2 cellular contexts compared by ENCODE assay signal in the genomic region with DNA sequence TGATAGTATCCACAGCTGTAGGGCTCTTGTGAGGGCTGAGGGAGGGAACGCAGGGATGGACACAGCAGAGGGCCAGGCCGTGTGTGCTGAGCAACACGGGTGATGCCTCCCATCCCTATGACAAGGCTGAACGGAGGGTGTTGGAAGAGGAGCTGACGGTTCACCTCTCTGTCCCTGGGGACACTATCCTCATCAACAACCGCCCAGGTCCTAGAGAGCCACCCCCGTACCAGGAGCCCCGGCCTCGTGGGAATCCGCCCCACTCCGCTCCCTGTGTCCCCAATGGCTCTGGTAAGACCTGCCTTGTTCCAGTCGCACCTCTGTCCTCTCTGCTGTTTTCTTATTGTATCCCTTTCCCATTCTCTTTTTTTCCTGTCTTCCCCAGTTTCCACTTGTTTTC.
TF ChIP-seq lines count a peak whose summit lies in the region.

No MANE protein-coding gene starts in this region.

TF ChIP-seq in SK-N-SH, 30 proteins besides CTCF, POLR2A, EP300 and RAD21:
- no peak for TF ChIP-seq MXI1 (IDR thresholded peaks at IDR 0.05; ENCODE audit: low read depth, low read length)
- TF ChIP-seq POLR2AphosphoS5 (IDR thresholded peaks at IDR 0.05; ENCODE audit: low read depth, low read length) = no peak
- no peak for TF ChIP-seq YY1 (IDR thresholded peaks at IDR 0.05; ENCODE audit: low read depth)
- TF ChIP-seq, protein P1, sequence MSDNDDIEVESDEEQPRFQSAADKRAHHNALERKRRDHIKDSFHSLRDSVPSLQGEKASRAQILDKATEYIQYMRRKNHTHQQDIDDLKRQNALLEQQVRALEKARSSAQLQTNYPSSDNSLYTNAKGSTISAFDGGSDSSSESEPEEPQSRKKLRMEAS (IDR thresholded peaks at IDR 0.05; ENCODE audit: low read depth) = no peak
- TF ChIP-seq USF2 (IDR thresholded peaks at IDR 0.05; ENCODE audit: borderline replicate concordance, low read depth, low read length) = no peak
- no peak for TF ChIP-seq NFIC (IDR thresholded peaks at IDR 0.05; ENCODE audit: borderline replicate concordance)
- TF ChIP-seq CHD2 (IDR thresholded peaks at IDR 0.05; ENCODE audit: low read length, partially characterized antibody) = no peak
- no peak for TF ChIP-seq SMC3 (IDR thresholded peaks at IDR 0.05; ENCODE audit: low read depth, low read length)

TF ChIP-seq in SK-N-SH treated with all-trans-retinoic acid at 6 μM for 48 hours, 23 proteins besides CTCF, POLR2A, EP300 and RAD21:
- TF ChIP-seq, protein P2, sequence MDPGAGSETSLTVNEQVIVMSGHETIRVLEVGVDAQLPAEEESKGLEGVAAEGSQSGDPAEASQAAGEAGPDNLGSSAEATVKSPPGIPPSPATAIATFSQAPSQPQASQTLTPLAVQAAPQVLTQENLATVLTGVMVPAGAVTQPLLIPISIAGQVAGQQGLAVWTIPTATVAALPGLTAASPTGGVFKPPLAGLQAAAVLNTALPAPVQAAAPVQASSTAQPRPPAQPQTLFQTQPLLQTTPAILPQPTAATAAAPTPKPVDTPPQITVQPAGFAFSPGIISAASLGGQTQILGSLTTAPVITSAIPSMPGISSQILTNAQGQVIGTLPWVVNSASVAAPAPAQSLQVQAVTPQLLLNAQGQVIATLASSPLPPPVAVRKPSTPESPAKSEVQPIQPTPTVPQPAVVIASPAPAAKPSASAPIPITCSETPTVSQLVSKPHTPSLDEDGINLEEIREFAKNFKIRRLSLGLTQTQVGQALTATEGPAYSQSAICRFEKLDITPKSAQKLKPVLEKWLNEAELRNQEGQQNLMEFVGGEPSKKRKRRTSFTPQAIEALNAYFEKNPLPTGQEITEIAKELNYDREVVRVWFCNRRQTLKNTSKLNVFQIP (CRISPR knock-in tag; IDR thresholded peaks at IDR 0.05; ENCODE audit: borderline replicate concordance, low read depth) = no peak
- TF ChIP-seq BACH2 (CRISPR knock-in tag; IDR thresholded peaks at IDR 0.05; ENCODE audit: borderline replicate concordance) = no peak
- no peak for TF ChIP-seq OSR1 (CRISPR knock-in tag; IDR thresholded peaks at IDR 0.05)
- no peak for TF ChIP-seq SNAI2 (CRISPR knock-in tag; IDR thresholded peaks at IDR 0.05)
- TF ChIP-seq ZFP3 (CRISPR knock-in tag; IDR thresholded peaks at IDR 0.05) = no peak
- TF ChIP-seq ZNF565 (CRISPR knock-in tag; conservative IDR thresholded peaks at IDR 0.05; ENCODE audit: low read depth) = no peak
- TF ChIP-seq TCF4 (CRISPR knock-in tag; IDR thresholded peaks at IDR 0.05; ENCODE audit: borderline replicate concordance) = no peak
- TF ChIP-seq CSDC2 (CRISPR knock-in tag; IDR thresholded peaks at IDR 0.05) = no peak
- no peak for TF ChIP-seq PATZ1 (CRISPR knock-in tag; IDR thresholded peaks at IDR 0.05; ENCODE audit: borderline replicate concordance)
- TF ChIP-seq, protein P3, sequence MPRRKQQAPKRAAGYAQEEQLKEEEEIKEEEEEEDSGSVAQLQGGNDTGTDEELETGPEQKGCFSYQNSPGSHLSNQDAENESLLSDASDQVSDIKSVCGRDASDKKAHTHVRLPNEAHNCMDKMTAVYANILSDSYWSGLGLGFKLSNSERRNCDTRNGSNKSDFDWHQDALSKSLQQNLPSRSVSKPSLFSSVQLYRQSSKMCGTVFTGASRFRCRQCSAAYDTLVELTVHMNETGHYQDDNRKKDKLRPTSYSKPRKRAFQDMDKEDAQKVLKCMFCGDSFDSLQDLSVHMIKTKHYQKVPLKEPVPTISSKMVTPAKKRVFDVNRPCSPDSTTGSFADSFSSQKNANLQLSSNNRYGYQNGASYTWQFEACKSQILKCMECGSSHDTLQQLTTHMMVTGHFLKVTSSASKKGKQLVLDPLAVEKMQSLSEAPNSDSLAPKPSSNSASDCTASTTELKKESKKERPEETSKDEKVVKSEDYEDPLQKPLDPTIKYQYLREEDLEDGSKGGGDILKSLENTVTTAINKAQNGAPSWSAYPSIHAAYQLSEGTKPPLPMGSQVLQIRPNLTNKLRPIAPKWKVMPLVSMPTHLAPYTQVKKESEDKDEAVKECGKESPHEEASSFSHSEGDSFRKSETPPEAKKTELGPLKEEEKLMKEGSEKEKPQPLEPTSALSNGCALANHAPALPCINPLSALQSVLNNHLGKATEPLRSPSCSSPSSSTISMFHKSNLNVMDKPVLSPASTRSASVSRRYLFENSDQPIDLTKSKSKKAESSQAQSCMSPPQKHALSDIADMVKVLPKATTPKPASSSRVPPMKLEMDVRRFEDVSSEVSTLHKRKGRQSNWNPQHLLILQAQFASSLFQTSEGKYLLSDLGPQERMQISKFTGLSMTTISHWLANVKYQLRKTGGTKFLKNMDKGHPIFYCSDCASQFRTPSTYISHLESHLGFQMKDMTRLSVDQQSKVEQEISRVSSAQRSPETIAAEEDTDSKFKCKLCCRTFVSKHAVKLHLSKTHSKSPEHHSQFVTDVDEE (CRISPR knock-in tag; IDR thresholded peaks at IDR 0.05) = no peak
- TF ChIP-seq ARNTL (CRISPR knock-in tag; IDR thresholded peaks at IDR 0.05; ENCODE audit: borderline replicate concordance, low read depth) = no peak
- TF ChIP-seq ZNF8 (CRISPR knock-in tag; IDR thresholded peaks at IDR 0.05) = no peak
- TF ChIP-seq ZC3H10 (CRISPR knock-in tag; IDR thresholded peaks at IDR 0.05) = no peak
- TF ChIP-seq GLIS3 (CRISPR knock-in tag; IDR thresholded peaks at IDR 0.05) = no peak
- no peak for TF ChIP-seq ZNF70 (CRISPR knock-in tag; IDR thresholded peaks at IDR 0.05)
